11 cellular contexts compared by ENCODE assay signal in the genomic region with DNA sequence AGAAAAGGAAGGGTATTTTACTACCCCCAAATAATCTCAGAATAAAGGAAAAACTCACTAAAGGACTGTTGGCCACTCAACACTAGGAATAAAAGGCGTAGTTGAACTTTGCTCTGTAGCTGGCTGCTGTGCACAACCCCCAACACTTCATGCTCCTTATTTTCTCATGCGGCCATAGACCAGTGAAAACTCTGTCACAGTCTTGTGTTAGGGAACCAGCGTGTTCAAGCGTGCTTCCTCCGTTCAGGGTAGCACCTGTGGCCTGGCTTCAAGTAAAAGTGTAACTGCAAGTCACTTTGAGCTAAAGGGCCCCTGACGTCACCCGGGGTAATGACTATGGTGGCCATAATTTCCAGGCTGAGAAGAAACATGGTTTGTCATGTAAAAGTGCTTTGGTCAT. TPM values are rescaled to one million over a fixed set of nuclear protein-coding genes. Genes with fewer than 3 reads are reported as not detected.
A peak's percentile ranks its signal among the peaks of the same experiment; 100 is the strongest.
DNase-seq lines count a peak whose midpoint lies in the region; ATAC-seq, FAIRE-seq and TF ChIP-seq lines count a peak whose summit lies in the region.
"Had no signal": no experiment of that assay in that cellular context is flagged by ENCODE, and none has a peak within 500 bp of the region (broad histone marks: within the 10 kb centered on the region; RNA-seq: fewer than 3 reads in every experiment).

No MANE protein-coding gene starts in this region.

- H3K27ac Mint-ChIP-seq in endodermal cell (no peak overlapping the region), CD14-positive monocyte (no peak overlapping the region)
- H3K27ac Mint-ChIP-seq in activated T-helper 2 cell treated with anti-CD3 and anti-CD28 coated beads, Interferon-gamma antibody, Interleukin-2, Interleukin-4, amounts not matched to agents 10 μg/mL and 5 μg/mL and 100 μg/mL, durations not matched to agents 14 hours and 24 hours and 36 hours, result no peak overlapping the region
- H3K27ac Mint-ChIP-seq: natural killer cell had no signal

- in situ Hi-C loops in HepG2 (cut with HindIII; ENCODE audit: extremely low pct_ligation_motif_present, low pct_unique_long_range_greater_than_20kb), result no loop called here

- 30% methylated on average over 7 of the region's 7 CpGs for WGBS in HepG2 (ENCODE audit: low lambda C conversion rate)
- WGBS in endodermal cell (ENCODE audit: insufficient coverage in 1 of 2, insufficient read length in 1 of 2), 2 experiments, result 94 to 95% methylated on average over 7 of the region's 7 CpGs
- 84 to 85% methylated on average over 7 of the region's 7 CpGs for WGBS in testis, 2 donors

- no peak overlapping the region for H3K4me3 ChIP-seq in HepG2 (replicated peaks in 1 of 3; ENCODE audit: insufficient read depth in 1 of 3, low read depth in 2 of 3, low read length in 3 of 3)
- no peak overlapping the region for H3K4me3 ChIP-seq in endodermal cell (ENCODE audit: low read length)
- H3K4me3 ChIP-seq in testis, result no peak overlapping the region

- no peaks in the 10 kb centered on the region for H3K27me3 Mint-ChIP-seq in endodermal cell (ENCODE audit: insufficient read depth)
- peaks cover 0 to 2% (median 0%) of the 10 kb centered on the region in 3 donors for H3K27me3 Mint-ChIP-seq in CD14-positive monocyte (ENCODE audit: low read depth in 3 of 3)
- peaks cover 7% of the 10 kb centered on the region for H3K27me3 Mint-ChIP-seq in activated T-helper 2 cell treated with anti-CD3 and anti-CD28 coated beads, Interferon-gamma antibody, Interleukin-2, Interleukin-4, amounts not matched to agents 10 μg/mL and 5 μg/mL and 100 μg/mL, durations not matched to agents 14 hours and 24 hours and 36 hours (ENCODE audit: low read depth)

- H3K4me3 Mint-ChIP-seq in endodermal cell, result no peak overlapping the region
- H3K4me3 Mint-ChIP-seq in CD14-positive monocyte, result no peak overlapping the region
- no peak overlapping the region for H3K4me3 Mint-ChIP-seq in activated T-helper 2 cell treated with anti-CD3 and anti-CD28 coated beads, Interferon-gamma antibody, Interleukin-2, Interleukin-4, amounts not matched to agents 10 μg/mL and 5 μg/mL and 100 μg/mL, durations not matched to agents 14 hours and 24 hours and 36 hours (ENCODE audit: low read depth)
- H3K4me3 Mint-ChIP-seq: natural killer cell had no signal

- ATAC-seq in GM18511 (IDR thresholded peaks at IDR 0.05; ENCODE audit: unreplicated experiment), result peak; percentile 98
- peak; percentile 95 for ATAC-seq in GM21526 (IDR thresholded peaks at IDR 0.05; ENCODE audit: low FRiP score, unreplicated experiment)
- peak; percentile 97 for ATAC-seq in HG03196 (IDR thresholded peaks at IDR 0.05; ENCODE audit: unreplicated experiment)
- peak; percentile 44; the same call in 2 of the 3 replicates for ATAC-seq in HepG2
- ATAC-seq: natural killer cell had no signal

- H4K20me1 ChIP-seq in HepG2 (ENCODE audit: insufficient read depth, low read length), result no peaks in the 10 kb centered on the region

- BruUV-seq in HepG2 (replicated peaks; lab: Mats Ljungman, UMichigan), result no TSS peak

- TF ChIP-seq EP300 in HepG2 (IDR thresholded peaks at IDR 0.05; ENCODE audit: low read depth in 2 of 2, low read length in 2 of 2) (no peak), HepG2 (CRISPR knock-in tag; IDR thresholded peaks at IDR 0.05; ENCODE audit: borderline replicate concordance) (no peak)

- H3K4me2 ChIP-seq in HepG2 (ENCODE audit: low read depth, low read length), result peak overlapping the region; percentile 60

- H3K4me1 ChIP-seq in HepG2 (ENCODE audit: insufficient read depth, low read length) (peaks cover 9% of the 10 kb centered on the region), endodermal cell (ENCODE audit: control insufficient read depth, insufficient read depth, low read length) (no peaks in the 10 kb centered on the region), testis (no peaks in the 10 kb centered on the region)

- POLR2A ChIA-PET in HepG2 (lab: Yijun Ruan, JAX), result no interaction called here

- TF ChIP-seq CTCF in HepG2 (CRISPR knock-in tag; IDR thresholded peaks at IDR 0.05), result no peak
- no peak for TF ChIP-seq CTCF in endodermal cell (conservative IDR thresholded peaks at IDR 0.05)
- TF ChIP-seq CTCF in testis (IDR thresholded peaks at IDR 0.05), result no peak
- no peak for TF ChIP-seq CTCF in CD14-positive monocyte (IDR thresholded peaks at IDR 0.05)

- intact Hi-C loops in HepG2 (cut with micrococcal nuclease; ENCODE audit: unreplicated experiment) (no loop called here), testis (cut with DNase I; ENCODE audit: low total_unique reads) (no loop called here), CD14-positive monocyte (cut with micrococcal nuclease) (no loop called here)
- intact Hi-C loops in activated T-helper 2 cell treated with anti-CD3 and anti-CD28 coated beads, Interferon-gamma antibody, Interleukin-2, Interleukin-4, amounts not matched to agents 10 μg/mL and 5 μg/mL and 100 μg/mL, durations not matched to agents 14 hours and 24 hours and 36 hours (cut with micrococcal nuclease), result no loop called here

- FAIRE-seq in HepG2 (lab: Jason Lieb, UNC), result peak; percentile 40

- H3K36me3 Mint-ChIP-seq in endodermal cell (ENCODE audit: low read depth) (no peaks in the 10 kb centered on the region), CD14-positive monocyte (peaks cover 0 to 5% of the 10 kb centered on the region in 2 donors)
- H3K36me3 Mint-ChIP-seq in activated T-helper 2 cell treated with anti-CD3 and anti-CD28 coated beads, Interferon-gamma antibody, Interleukin-2, Interleukin-4, amounts not matched to agents 10 μg/mL and 5 μg/mL and 100 μg/mL, durations not matched to agents 14 hours and 24 hours and 36 hours (ENCODE audit: low read depth), result no peaks in the 10 kb centered on the region
- H3K36me3 Mint-ChIP-seq: natural killer cell had no signal

- H3K9me3 ChIP-seq in HepG2 (ENCODE audit: low read length) (no peaks in the 10 kb centered on the region), endodermal cell (ENCODE audit: control insufficient read depth, low read length) (peaks cover 4% of the 10 kb centered on the region), testis (no peaks in the 10 kb centered on the region)

- H3K9ac ChIP-seq in HepG2 (ENCODE audit: insufficient read depth, low read depth, low read length) (no peak overlapping the region), endodermal cell (ENCODE audit: extremely low read depth, low read length, poor library complexity, severe bottlenecking) (no peak overlapping the region)

- H3K79me2 ChIP-seq in HepG2 (ENCODE audit: insufficient read depth, low read length), result no peaks in the 10 kb centered on the region

- H3K27me3 ChIP-seq in HepG2 (ENCODE audit: control insufficient read depth in 1 of 2, insufficient read depth in 2 of 2, low read length in 2 of 2), result no peaks in the 10 kb centered on the region
- H3K27me3 ChIP-seq in endodermal cell (ENCODE audit: control insufficient read depth, insufficient read depth, low read length, poor library complexity, severe bottlenecking), result no peaks in the 10 kb centered on the region
- no peaks in the 10 kb centered on the region for H3K27me3 ChIP-seq in testis

- H3K9me3 Mint-ChIP-seq in endodermal cell (peaks cover 5% of the 10 kb centered on the region), CD14-positive monocyte (peaks cover 0 to 4% (median 2%) of the 10 kb centered on the region in 7 donors)
- H3K9me3 Mint-ChIP-seq in activated T-helper 2 cell treated with anti-CD3 and anti-CD28 coated beads, Interferon-gamma antibody, Interleukin-2, Interleukin-4, amounts not matched to agents 10 μg/mL and 5 μg/mL and 100 μg/mL, durations not matched to agents 14 hours and 24 hours and 36 hours, result no peaks in the 10 kb centered on the region
- H3K9me3 Mint-ChIP-seq: natural killer cell had no signal

- no peak overlapping the region for H2AFZ ChIP-seq in HepG2 (ENCODE audit: low read length)

- no peaks in the 10 kb centered on the region for H3K36me3 ChIP-seq in HepG2 (replicated peaks in 1 of 2; ENCODE audit: control insufficient read depth in 1 of 2, insufficient read depth in 2 of 2, low read length in 2 of 2)
- H3K36me3 ChIP-seq in endodermal cell (ENCODE audit: control insufficient read depth, insufficient read depth, low read length), result no peaks in the 10 kb centered on the region
- no peaks in the 10 kb centered on the region for H3K36me3 ChIP-seq in testis (ENCODE audit: low read depth, missing control alignments)
- H3K36me3 ChIP-seq: WERI-Rb-1 had no signal

- H3K27ac ChIP-seq in HepG2 (ENCODE audit: extremely low read length, insufficient read depth, low read length) (no peak overlapping the region), endodermal cell (ENCODE audit: low read depth, low read length) (no peak overlapping the region), testis (no peak overlapping the region)
- H3K27ac ChIP-seq: WERI-Rb-1 had no signal

- peaks cover 4% of the 10 kb centered on the region for H3K4me1 Mint-ChIP-seq in endodermal cell
- no peaks in the 10 kb centered on the region for H3K4me1 Mint-ChIP-seq in CD14-positive monocyte
- no peaks in the 10 kb centered on the region for H3K4me1 Mint-ChIP-seq in activated T-helper 2 cell treated with anti-CD3 and anti-CD28 coated beads, Interferon-gamma antibody, Interleukin-2, Interleukin-4, amounts not matched to agents 10 μg/mL and 5 μg/mL and 100 μg/mL, durations not matched to agents 14 hours and 24 hours and 36 hours (ENCODE audit: low read depth)
- H3K4me1 Mint-ChIP-seq: natural killer cell had no signal

- TF ChIP-seq POLR2A in HepG2 (IDR thresholded peaks at IDR 0.05; ENCODE audit: insufficient read depth in 1 of 2, low read depth in 2 of 2, low read length in 2 of 2) (no peak), testis (IDR thresholded peaks at IDR 0.05) (no peak)

- CTCF ChIA-PET in HepG2 (lab: Yijun Ruan, JAX; ENCODE audit: low intra/inter-chr PET ratio, low total read pairs), result no interaction called here

- DNase-seq in HepG2 (ENCODE audit: low spot score), result no peak
- no peak for DNase-seq in endodermal cell
- no peak for DNase-seq in testis
- no peak for DNase-seq in CD14-positive monocyte (ENCODE audit: low spot score)
- no peak for DNase-seq in activated T-helper 2 cell treated with anti-CD3 and anti-CD28 coated beads, Interferon-gamma antibody, Interleukin-2, Interleukin-4, amounts not matched to agents 10 μg/mL and 5 μg/mL and 100 μg/mL, durations not matched to agents 14 hours and 24 hours and 36 hours (ENCODE audit: low spot score)
- DNase-seq: DND-41, natural killer cell, WERI-Rb-1 had no signal

- no peak for TF ChIP-seq RAD21 in HepG2 (CRISPR knock-in tag; IDR thresholded peaks at IDR 0.05)

RNA-seq across cellular contexts. Expression of a gene that starts 27.0 kb away (rescaled TPM):
- total RNA-seq in HepG2 (2016; rRNA removed; fragmentation: Illumina TruSeq; extraction: Trizol) (not detected in 2 replicates), endodermal cell (not detected), testis (1 to 10 TPM; 1.1 to 1.5 TPM)
- not detected in 2 replicates for total RNA-seq in HepG2 (2016; cell fraction: cytosol; rRNA removed; fragmentation: Illumina TruSeq; extraction: Trizol; ENCODE audit: low read depth)
- not detected in 2 replicates for total RNA-seq in HepG2 (2016; cell fraction: insoluble cytoplasmic fraction; rRNA removed; fragmentation: Illumina TruSeq; extraction: Trizol)
- not detected in 2 replicates for total RNA-seq in HepG2 (2016; cell fraction: membrane; rRNA removed; fragmentation: Illumina TruSeq; extraction: Trizol)
- not detected in 2 replicates for total RNA-seq in HepG2 (2016; cell fraction: nucleus; rRNA removed; fragmentation: Illumina TruSeq; extraction: Trizol)
- polyA plus RNA-seq in HepG2 (2011; rRNA removed) (not detected in 2 replicates), testis (ENCODE audit: insufficient read depth, low read depth, low replicate concordance) (4.5 TPM), CD14-positive monocyte (1 to 10 TPM; 1.4 to 1.9 TPM)
- not detected in 2 replicates for polyA plus RNA-seq in HepG2 (2011; cell fraction: cytosol; rRNA removed)
- polyA plus RNA-seq in HepG2 (2011; cell fraction: nucleus; rRNA removed), result 0.23 TPM in 1 of 2 replicates, not detected in the other
- not detected in 2 replicates for polyA plus RNA-seq in HepG2 (2012)
- polyA plus RNA-seq in HepG2 (2016; cell fraction: cytosol; fragmentation: Illumina TruSeq; extraction: Trizol; ENCODE audit: low read depth), result not detected in 2 replicates
- not detected in 2 replicates for polyA plus RNA-seq in HepG2 (2016; cell fraction: insoluble cytoplasmic fraction; fragmentation: Illumina TruSeq; extraction: Trizol; ENCODE audit: low read depth)
- polyA plus RNA-seq in HepG2 (2016; cell fraction: membrane; fragmentation: Illumina TruSeq; extraction: Trizol; ENCODE audit: low read depth), result not detected in 2 replicates
- polyA plus RNA-seq in HepG2 (2016; cell fraction: nucleus; fragmentation: Illumina TruSeq; extraction: Trizol; ENCODE audit: insufficient read depth, low read depth), result not detected in 2 replicates
- not detected in 2 replicates for polyA minus RNA-seq in HepG2 (2011; rRNA and poly(A)+ RNA removed; ENCODE audit: low replicate concordance)
- not detected in 2 replicates for polyA minus RNA-seq in HepG2 (2011; cell fraction: cytosol; rRNA and poly(A)+ RNA removed)
- polyA minus RNA-seq in HepG2 (2011; cell fraction: nucleus; rRNA and poly(A)+ RNA removed), result not detected in 2 replicates
- not detected for polyA plus RNA-seq in endodermal cell (2013, experiment 1 of 2)
- not detected for polyA plus RNA-seq in endodermal cell (2013, experiment 2 of 2)
- not detected in 2 replicates for total RNA-seq in activated T-helper 2 cell treated with anti-CD3 and anti-CD28 coated beads, Interferon-gamma antibody, Interleukin-2, Interleukin-4, amounts not matched to agents 10 μg/mL and 5 μg/mL and 100 μg/mL, durations not matched to agents 14 hours and 24 hours and 36 hours

RNA-seq across cellular contexts. Expression of a gene that starts 59.9 kb away (rescaled TPM):
- total RNA-seq in HepG2 (2016; rRNA removed; fragmentation: Illumina TruSeq; extraction: Trizol), result not detected in 2 replicates
- not detected in 2 replicates for total RNA-seq in HepG2 (2016; cell fraction: cytosol; rRNA removed; fragmentation: Illumina TruSeq; extraction: Trizol; ENCODE audit: low read depth)
- total RNA-seq in HepG2 (2016; cell fraction: insoluble cytoplasmic fraction; rRNA removed; fragmentation: Illumina TruSeq; extraction: Trizol), result not detected in 2 replicates
- total RNA-seq in HepG2 (2016; cell fraction: membrane; rRNA removed; fragmentation: Illumina TruSeq; extraction: Trizol), result not detected in 2 replicates
- not detected in 2 replicates for total RNA-seq in HepG2 (2016; cell fraction: nucleus; rRNA removed; fragmentation: Illumina TruSeq; extraction: Trizol)
- not detected in 2 replicates for polyA plus RNA-seq in HepG2 (2011; rRNA removed)
- not detected in 2 replicates for polyA plus RNA-seq in HepG2 (2011; cell fraction: cytosol; rRNA removed)
- polyA plus RNA-seq in HepG2 (2011; cell fraction: nucleus; rRNA removed), result not detected in 2 replicates
- polyA plus RNA-seq in HepG2 (2012), result not detected in 2 replicates
- not detected in 2 replicates for polyA plus RNA-seq in HepG2 (2016; cell fraction: cytosol; fragmentation: Illumina TruSeq; extraction: Trizol; ENCODE audit: low read depth)
- not detected in 2 replicates for polyA plus RNA-seq in HepG2 (2016; cell fraction: insoluble cytoplasmic fraction; fragmentation: Illumina TruSeq; extraction: Trizol; ENCODE audit: low read depth)
- not detected in 2 replicates for polyA plus RNA-seq in HepG2 (2016; cell fraction: membrane; fragmentation: Illumina TruSeq; extraction: Trizol; ENCODE audit: low read depth)
- not detected in 2 replicates for polyA plus RNA-seq in HepG2 (2016; cell fraction: nucleus; fragmentation: Illumina TruSeq; extraction: Trizol; ENCODE audit: insufficient read depth, low read depth)
- not detected in 2 replicates for polyA minus RNA-seq in HepG2 (2011; rRNA and poly(A)+ RNA removed; ENCODE audit: low replicate concordance)
- polyA minus RNA-seq in HepG2 (2011; cell fraction: cytosol; rRNA and poly(A)+ RNA removed), result not detected in 2 replicates
- polyA minus RNA-seq in HepG2 (2011; cell fraction: nucleus; rRNA and poly(A)+ RNA removed), result not detected in 2 replicates
- total RNA-seq in endodermal cell, result not detected
- not detected for polyA plus RNA-seq in endodermal cell (2013, experiment 1 of 2)
- polyA plus RNA-seq in endodermal cell (2013, experiment 2 of 2), result not detected
- total RNA-seq in testis, result under 1 TPM in 1 of 2 donors, not detected in 1; 0.31 TPM
- polyA plus RNA-seq in testis (ENCODE audit: insufficient read depth, low read depth, low replicate concordance), result 0.94 TPM
- polyA plus RNA-seq in CD14-positive monocyte, result not detected
- not detected in 2 replicates for total RNA-seq in activated T-helper 2 cell treated with anti-CD3 and anti-CD28 coated beads, Interferon-gamma antibody, Interleukin-2, Interleukin-4, amounts not matched to agents 10 μg/mL and 5 μg/mL and 100 μg/mL, durations not matched to agents 14 hours and 24 hours and 36 hours
- total RNA-seq: natural killer cell had no signal

Comparison
In these comparisons a context has a peak if more than half of its experiments do, and no peak if none do; other contexts are left out.
1. ATAC-seq: peak in every context shown above with its lines; median percentile 98 in GM18511; 97 in HG03196; 95 in GM21526; 44 in HepG2.